14 cellular contexts compared by ENCODE assay signal in genomic region chr5:15261279-15261668, GRCh38.
"Had no signal": no experiment of that assay in that cellular context is flagged by ENCODE, and none has a peak within 500 bp of the region (broad histone marks: within the 10 kb centered on the region; RNA-seq: fewer than 3 reads in every experiment).

No MANE protein-coding gene starts in this region.

- H3K4me1 Mint-ChIP-seq: activated CD4-positive, alpha-beta T cell treated with anti-CD3 and anti-CD28 coated beads, Interleukin-2, amount 10 ng/mL, durations not matched to agents 7 days and 5 days; immature natural killer cell; natural killer cell had no signal

- ATAC-seq: natural killer cell, right lobe of liver had no signal

- H3K27ac Mint-ChIP-seq: activated CD4-positive, alpha-beta T cell treated with anti-CD3 and anti-CD28 coated beads, Interleukin-2, amount 10 ng/mL, durations not matched to agents 7 days and 5 days; activated T-helper 1 cell treated with anti-CD3 and anti-CD28 coated beads, Interleukin-12 subunit alpha, Interleukin-12 subunit beta, Interleukin-2, Interleukin-4 antibody, amounts not matched to agents 30 ng/mL and 10 ng/mL and 1 ng/mL, durations not matched to agents 14 hours and 24 hours and 36 hours; immature natural killer cell; natural killer cell; stimulated activated naive CD8-positive, alpha-beta T cell treated with anti-CD3 and anti-CD28 coated beads, Interleukin-15, Interleukin-2, amounts not matched to agents 100 ng/mL and 50 ng/mL, for 24 hours; T-helper 2 cell treated with Interferon-gamma antibody and Interleukin-4, amounts not matched to agents 5 μg/mL and 100 μg/mL, for 36 hours had no signal

- H3K4me3 ChIP-seq: cardiac muscle cell, lung, right lobe of liver, spleen, testis had no signal

- DNase-seq: activated CD4-positive, alpha-beta T cell treated with anti-CD3 and anti-CD28 coated beads, Interleukin-2, amount 10 ng/mL, durations not matched to agents 7 days and 5 days; activated CD4-positive, CD25-positive, alpha-beta regulatory T cell; activated CD8-positive, alpha-beta memory T cell treated with anti-CD3 and anti-CD28 coated beads for 24 hours; activated naive CD4-positive, alpha-beta T cell; immature natural killer cell; natural killer cell; right lobe of liver; spleen; testis had no signal

- H3K9me3 Mint-ChIP-seq: activated CD4-positive, alpha-beta T cell treated with anti-CD3 and anti-CD28 coated beads, Interleukin-2, amount 10 ng/mL, durations not matched to agents 7 days and 5 days; activated T-helper 1 cell treated with anti-CD3 and anti-CD28 coated beads, Interleukin-12 subunit alpha, Interleukin-12 subunit beta, Interleukin-2, Interleukin-4 antibody, amounts not matched to agents 30 ng/mL and 10 ng/mL and 1 ng/mL, durations not matched to agents 14 hours and 24 hours and 36 hours had no signal

- H3K36me3 ChIP-seq: cardiac muscle cell, right lobe of liver, spleen had no signal

- H3K27me3 Mint-ChIP-seq: activated CD4-positive, alpha-beta T cell treated with anti-CD3 and anti-CD28 coated beads, Interleukin-2, amount 10 ng/mL, durations not matched to agents 7 days and 5 days; stimulated activated naive CD8-positive, alpha-beta T cell treated with anti-CD3 and anti-CD28 coated beads, Interleukin-15, Interleukin-2, amounts not matched to agents 100 ng/mL and 50 ng/mL, for 24 hours had no signal

- H3K27me3 ChIP-seq: cardiac muscle cell, right lobe of liver, spleen, testis had no signal

- H3K4me1 ChIP-seq: right lobe of liver, spleen, testis had no signal

- H3K36me3 Mint-ChIP-seq: immature natural killer cell, natural killer cell had no signal

- H3K27ac ChIP-seq: cardiac muscle cell, right lobe of liver, spleen, testis had no signal

- H3K9me3 ChIP-seq: right lobe of liver, testis had no signal

- H3K4me3 Mint-ChIP-seq: activated CD4-positive, alpha-beta T cell treated with anti-CD3 and anti-CD28 coated beads, Interleukin-2, amount 10 ng/mL, durations not matched to agents 7 days and 5 days; activated T-helper 1 cell treated with anti-CD3 and anti-CD28 coated beads, Interleukin-12 subunit alpha, Interleukin-12 subunit beta, Interleukin-2, Interleukin-4 antibody, amounts not matched to agents 30 ng/mL and 10 ng/mL and 1 ng/mL, durations not matched to agents 14 hours and 24 hours and 36 hours; immature natural killer cell; natural killer cell; stimulated activated naive CD8-positive, alpha-beta T cell treated with anti-CD3 and anti-CD28 coated beads, Interleukin-15, Interleukin-2, amounts not matched to agents 100 ng/mL and 50 ng/mL, for 24 hours; T-helper 2 cell treated with Interferon-gamma antibody and Interleukin-4, amounts not matched to agents 5 μg/mL and 100 μg/mL, for 36 hours had no signal
